13 cellular contexts compared by ENCODE assay signal in genomic region chr11:62921573-62922188, GRCh38. TPM values are rescaled to one million over a fixed set of nuclear protein-coding genes. Genes with fewer than 3 reads are reported as not detected.
A peak's percentile ranks its signal among the peaks of the same experiment; 100 is the strongest.
DNase-seq lines count a peak whose midpoint lies in the region; ATAC-seq and TF ChIP-seq lines count a peak whose summit lies in the region.
"Had no signal": no experiment of that assay in that cellular context is flagged by ENCODE, and none has a peak within 500 bp of the region (broad histone marks: within the 10 kb centered on the region; RNA-seq: fewer than 3 reads in every experiment).

No MANE protein-coding gene starts in this region.

- peak overlapping the region; percentile 6 for H2BK15ac ChIP-seq in neuronal stem cell (ENCODE audit: low read length)

- H4K20me1 ChIP-seq in BLaER1 treated with 17β-estradiol and CSF1 and Interleukin-3, amounts not matched to agents 10 nM and 100 nM: peaks cover 0 to 26% (median 0%) of the 10 kb centered on the region in 11 experiments; a peak in 5 of 22 replicates

- H3K18ac ChIP-seq in neuronal stem cell (ENCODE audit: low read length): peak overlapping the region; percentile 40

- H3K4me2 ChIP-seq in BLaER1 treated with 17β-estradiol and CSF1 and Interleukin-3, amounts not matched to agents 10 nM and 100 nM: peak overlapping the region; percentile 15 to 93 (median 55); a peak in 18 of 22 replicates
- H3K4me2 ChIP-seq in neuronal stem cell (ENCODE audit: insufficient read depth, low read length, poor library complexity, severe bottlenecking): no peak overlapping the region

- H3K9me3 ChIP-seq in BLaER1 treated with 17β-estradiol and CSF1 and Interleukin-3, amounts not matched to agents 10 nM and 100 nM (replicated peaks in 1 of 11): peaks cover 0 to 8% (median 0%) of the 10 kb centered on the region in 11 experiments; a peak in 3 of 22 replicates
- H3K9me3 ChIP-seq in breast epithelium: no peaks in the 10 kb centered on the region
- peaks cover 2 to 4% of the 10 kb centered on the region in 2 donors for H3K9me3 ChIP-seq in neuronal stem cell (replicated peaks in 1 of 2; ENCODE audit: control insufficient read depth in 2 of 2, insufficient read depth in 1 of 2, low read depth in 1 of 2, low read length in 2 of 2)

- no peak for ATAC-seq in GM21381 (IDR thresholded peaks at IDR 0.05; ENCODE audit: unreplicated experiment)
- ATAC-seq in GM18861 (IDR thresholded peaks at IDR 0.05; ENCODE audit: unreplicated experiment): no peak

- H3K4me3 Mint-ChIP-seq in progenitor cell of endocrine pancreas (ENCODE audit: low read depth): no peak overlapping the region

- no peaks in the 10 kb centered on the region for H3K36me3 Mint-ChIP-seq in progenitor cell of endocrine pancreas (ENCODE audit: insufficient read depth)
- H3K36me3 Mint-ChIP-seq: activated naive CD4-positive, alpha-beta T cell treated with anti-CD3 and anti-CD28 coated beads, Interleukin-2, amount 50 U/mL, for 24 hours; naive B cell had no signal

- no peak for TF ChIP-seq POLR2A in breast epithelium (IDR thresholded peaks at IDR 0.05)

- H3K27ac Mint-ChIP-seq in progenitor cell of endocrine pancreas: no peak overlapping the region
- H3K27ac Mint-ChIP-seq: activated naive CD4-positive, alpha-beta T cell treated with anti-CD3 and anti-CD28 coated beads, Interleukin-2, amount 50 U/mL, for 24 hours had no signal

- H3K27ac ChIP-seq in BLaER1 treated with 17β-estradiol and CSF1 and Interleukin-3, amounts not matched to agents 10 nM and 100 nM: no peak overlapping the region
- peak overlapping the region; percentile 51 to 60 for H3K27ac ChIP-seq in breast epithelium
- H3K27ac ChIP-seq in neuronal stem cell (replicated peaks; ENCODE audit: low read length): no peak overlapping the region

- no peaks in the 10 kb centered on the region for H3K79me1 ChIP-seq in neuronal stem cell (ENCODE audit: low read depth, low read length)

- H4K8ac ChIP-seq in neuronal stem cell (ENCODE audit: low read depth, low read length): no peak overlapping the region

- no peak overlapping the region for H3K4ac ChIP-seq in neuronal stem cell (ENCODE audit: low read length)

- peaks cover 30% of the 10 kb centered on the region for H3K4me1 Mint-ChIP-seq in progenitor cell of endocrine pancreas (ENCODE audit: low read depth)

- H2BK12ac ChIP-seq in neuronal stem cell (ENCODE audit: low read length): peak overlapping the region; percentile 19

- H4K91ac ChIP-seq in neuronal stem cell (ENCODE audit: low read depth, low read length, poor library complexity): no peak overlapping the region

- DNase-seq in M059J (ENCODE audit: low read depth) (peak; percentile 63), breast epithelium (ENCODE audit: low spot score in 2 of 2) (no peak), neuronal stem cell (ENCODE audit: low spot score) (no peak), progenitor cell of endocrine pancreas (ENCODE audit: low spot score, unreplicated experiment) (no peak), cerebellum (ENCODE audit: low spot score) (no peak)
- DNase-seq: GF-D8, naive B cell had no signal

- no peak overlapping the region for H3K4me3 ChIP-seq in BLaER1 treated with 17β-estradiol and CSF1 and Interleukin-3, amounts not matched to agents 10 nM and 100 nM
- H3K4me3 ChIP-seq in breast epithelium (peak overlapping the region in 2 of 3 donors; percentile 35 to 57), neuronal stem cell (ENCODE audit: low read length in 2 of 2) (no peak overlapping the region)

- H3K27me3 Mint-ChIP-seq in progenitor cell of endocrine pancreas: peaks cover 67% of the 10 kb centered on the region

- no peak overlapping the region for H3K9ac ChIP-seq in BLaER1 treated with 17β-estradiol and CSF1 and Interleukin-3, amounts not matched to agents 10 nM and 100 nM
- H3K9ac ChIP-seq in neuronal stem cell (ENCODE audit: low read depth, low read length, poor library complexity): no peak overlapping the region

- no peaks in the 10 kb centered on the region for H3K36me3 ChIP-seq in BLaER1 treated with 17β-estradiol and CSF1 and Interleukin-3, amounts not matched to agents 10 nM and 100 nM
- H3K36me3 ChIP-seq in breast epithelium: no peaks in the 10 kb centered on the region
- no peaks in the 10 kb centered on the region for H3K36me3 ChIP-seq in neuronal stem cell (replicated peaks in 1 of 2; ENCODE audit: control insufficient read depth in 2 of 2, insufficient read depth in 2 of 2, low read length in 2 of 2)

- H3K14ac ChIP-seq in neuronal stem cell (ENCODE audit: low read length): no peak overlapping the region

- H2BK120ac ChIP-seq in neuronal stem cell (ENCODE audit: low read depth, low read length): no peak overlapping the region

- no peak overlapping the region for H2AK5ac ChIP-seq in neuronal stem cell (ENCODE audit: low read depth, low read length)

- TF ChIP-seq CTCF in breast epithelium (IDR thresholded peaks at IDR 0.05) (no peak), progenitor cell of endocrine pancreas (IDR thresholded peaks at IDR 0.05; ENCODE audit: unreplicated experiment) (no peak)

- H3K9me3 Mint-ChIP-seq in progenitor cell of endocrine pancreas (ENCODE audit: low read depth): no peaks in the 10 kb centered on the region
- H3K9me3 Mint-ChIP-seq: activated naive CD4-positive, alpha-beta T cell treated with anti-CD3 and anti-CD28 coated beads, Interleukin-2, amount 50 U/mL, for 24 hours had no signal

- WGBS in neuronal stem cell (ENCODE audit: extremely low coverage in 2 of 2, insufficient read length in 2 of 2, insufficient replicate concordance in 1 of 2), 2 donors: no CpG with 5 or more reads among the region's 19 CpGs

- H3K23ac ChIP-seq in neuronal stem cell (ENCODE audit: low read depth, low read length, poor library complexity): peak overlapping the region; percentile 49

- peaks cover 10 to 57% (median 44%) of the 10 kb centered on the region in 10 experiments; a peak in 18 of 20 replicates for H3K4me1 ChIP-seq in BLaER1 treated with 17β-estradiol and CSF1 and Interleukin-3, amounts not matched to agents 10 nM and 100 nM
- H3K4me1 ChIP-seq in breast epithelium (no peaks in the 10 kb centered on the region), neuronal stem cell (ENCODE audit: control insufficient read depth in 2 of 2, insufficient read depth in 1 of 2, low read depth in 1 of 2, low read length in 2 of 2) (peaks cover 0 to 18% of the 10 kb centered on the region in 2 donors)

- H3K27me3 ChIP-seq in BLaER1 treated with 17β-estradiol and CSF1 and Interleukin-3, amounts not matched to agents 10 nM and 100 nM: peaks cover 47 to 59% (median 50%) of the 10 kb centered on the region in 11 experiments
- H3K27me3 ChIP-seq in breast epithelium (peaks cover 5 to 30% of the 10 kb centered on the region in 2 donors), neuronal stem cell (ENCODE audit: control insufficient read depth in 3 of 3, insufficient read depth in 3 of 3, low read depth in 1 of 3, low read length in 3 of 3) (peaks cover 18 to 89% (median 42%) of the 10 kb centered on the region in 3 experiments)

- intact Hi-C loops in breast epithelium (cut with DNase I; ENCODE audit: low total_unique reads): no loop called here

- H2AFZ ChIP-seq in neuronal stem cell (ENCODE audit: low read length): no peak overlapping the region

- no peak overlapping the region for H2BK5ac ChIP-seq in neuronal stem cell (ENCODE audit: low read length)

RNA-seq across cellular contexts. Expression of gene CHRM1, which starts 0.5 kb away (rescaled TPM):
- not detected in 2 replicates for total RNA-seq in M059J (2014; rRNA removed; shearing (Covaris generic))
- 1 to 10 TPM in 1 of 3 donors, under 1 TPM in 1, not detected in 1; 0.88 to 1.3 TPM for total RNA-seq in breast epithelium
- polyA plus RNA-seq in neuronal stem cell (2013, experiment 1 of 2): not detected
- polyA plus RNA-seq in neuronal stem cell (2013, experiment 2 of 2): not detected
- total RNA-seq in progenitor cell of endocrine pancreas: 0.62 and 0.67 TPM in 2 replicates
- not detected for total RNA-seq in cerebellum
- total RNA-seq: fibroblast of lung; T-helper 2 cell treated with Interferon-gamma antibody and Interleukin-4, amounts not matched to agents 100 ng/mL and 5 ng/mL, for 36 hours had no signal
- polyA plus RNA-seq: fibroblast of lung had no signal

RNA-seq across cellular contexts. Expression of gene SLC3A2, which starts 41.0 kb away (rescaled TPM):
- total RNA-seq in M059J (2014; rRNA removed; shearing (Covaris generic)): 125 and 141 TPM in 2 replicates
- total RNA-seq in breast epithelium (100 to 1,000 TPM; 147 to 214 (median 171) TPM), progenitor cell of endocrine pancreas (140 and 180 TPM in 2 replicates), cerebellum (64.1 TPM)
- 54.5 TPM for polyA plus RNA-seq in neuronal stem cell (2013, experiment 1 of 2)
- 51.5 TPM for polyA plus RNA-seq in neuronal stem cell (2013, experiment 2 of 2)

Comparison
In these comparisons a context has a peak if more than half of its experiments do, and no peak if none do; other contexts are left out.
1. H3K27ac ChIP-seq: peak in breast epithelium (2 of 2); none in BLaER1 treated with 17β-estradiol and CSF1 and Interleukin-3, amounts not matched to agents 10 nM and 100 nM (0 of 11) and neuronal stem cell (single experiment).
2. H3K4me3 ChIP-seq: peak in breast epithelium (2 of 3); none in BLaER1 treated with 17β-estradiol and CSF1 and Interleukin-3, amounts not matched to agents 10 nM and 100 nM (0 of 10) and neuronal stem cell (0 of 2).